ENCODE assay signal across 9 cellular contexts in the genomic region with DNA sequence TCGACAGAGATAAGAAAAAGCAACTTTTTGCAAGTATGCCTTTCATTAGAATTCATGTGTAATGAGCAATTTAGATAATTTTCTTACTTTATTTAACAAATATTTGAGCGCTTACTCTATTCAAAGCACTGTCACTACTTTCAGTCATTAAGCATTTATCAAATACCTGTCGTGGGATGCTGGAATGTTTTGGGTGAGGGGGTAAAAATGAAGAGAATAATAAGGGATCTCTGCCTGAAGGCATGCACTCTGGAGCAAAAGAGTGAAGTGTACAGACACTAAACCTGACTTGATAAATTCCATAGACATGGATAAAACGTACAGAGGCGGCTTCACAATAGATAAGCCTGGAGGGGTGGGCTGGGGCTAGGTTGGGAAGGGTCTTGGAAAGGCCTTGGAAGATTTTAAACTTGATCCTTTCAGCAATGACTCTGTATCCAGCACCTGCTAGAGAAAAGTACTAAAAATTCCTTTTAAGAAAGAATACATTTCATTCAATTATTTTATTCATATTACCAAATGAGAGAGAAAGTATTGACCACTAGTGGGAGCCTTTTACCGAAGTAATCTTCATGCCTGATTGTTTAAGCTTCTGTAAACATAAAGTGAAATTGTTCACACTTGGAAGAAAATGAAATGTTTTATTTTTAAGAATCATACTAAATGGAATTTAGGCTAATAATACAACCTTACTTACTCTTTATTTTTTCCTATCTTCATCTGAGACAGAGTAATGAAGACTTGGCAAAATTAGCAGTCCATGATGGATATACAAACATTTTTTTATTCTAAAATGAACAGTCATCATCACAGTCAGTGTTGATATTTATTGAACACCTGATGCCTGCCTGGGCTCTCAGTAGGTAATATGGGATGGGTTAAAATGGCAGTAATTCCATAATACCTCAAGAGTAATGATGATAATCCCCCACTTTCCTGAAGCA.
DNase-seq lines count a peak whose midpoint lies in the region; ATAC-seq, FAIRE-seq and TF ChIP-seq lines count a peak whose summit lies in the region.
"Had no signal": no experiment of that assay in that cellular context is flagged by ENCODE, and none has a peak within 500 bp of the region (broad histone marks: within the 10 kb centered on the region; RNA-seq: fewer than 3 reads in every experiment).

No MANE protein-coding gene starts in this region.

- H3K4me3 Mint-ChIP-seq in activated CD4-positive, alpha-beta memory T cell treated with anti-CD3 and anti-CD28 coated beads, Interleukin-2, amount 10 ng/mL, durations not matched to agents 7 days and 5 days: no peak overlapping the region

- peaks cover 2% of the 10 kb centered on the region for H3K4me1 Mint-ChIP-seq in activated CD4-positive, alpha-beta memory T cell treated with anti-CD3 and anti-CD28 coated beads, Interleukin-2, amount 10 ng/mL, durations not matched to agents 7 days and 5 days

- intact Hi-C loops in pancreas (cut with DNase I): loop anchor here in 1 of 3 donors (5.0 to 10.0 kb wide), 2 partner anchors 164 to 666 kb away; no protein-coding TSS in a partner anchor

- no peak overlapping the region for H3K27ac Mint-ChIP-seq in activated CD4-positive, alpha-beta memory T cell treated with anti-CD3 and anti-CD28 coated beads, Interleukin-2, amount 10 ng/mL, durations not matched to agents 7 days and 5 days

- peak in 3 of 4 donors; percentile 64 to 73 (median 69) for ATAC-seq in pancreas
- no peak for ATAC-seq in GM18868 (IDR thresholded peaks at IDR 0.05; ENCODE audit: unreplicated experiment)
- ATAC-seq in HG03521 (IDR thresholded peaks at IDR 0.05; ENCODE audit: unreplicated experiment): no peak

- H3K9me3 Mint-ChIP-seq in activated CD4-positive, alpha-beta memory T cell treated with anti-CD3 and anti-CD28 coated beads, Interleukin-2, amount 10 ng/mL, durations not matched to agents 7 days and 5 days: peaks cover 3% of the 10 kb centered on the region

- in situ Hi-C loops in GM13977 (cut with MboI; ENCODE audit: low pct_unique_long_range_greater_than_20kb, low sequenced_read_pairs, unreplicated experiment): loop anchor here (10.0 kb wide), 2 partner anchors 676 to 946 kb away; partner anchors contain the start of gene STAG1

- DNase-seq in AG09319 (ENCODE audit: extremely low read depth, low read depth): no peak
- peak; percentile 35 for DNase-seq in GM13977 (ENCODE audit: low spot score)
- DNase-seq in NCI-H82 (lab: John Stamatoyannopoulos, UW): peak; percentile 56
- peak; percentile 31 to 58 for DNase-seq in dermis microvascular lymphatic vessel endothelial cell (ENCODE audit: low read depth in 2 of 2)
- no peak for DNase-seq in pancreas
- no peak for DNase-seq in activated CD4-positive, alpha-beta memory T cell treated with anti-CD3 and anti-CD28 coated beads, Interleukin-2, amount 10 ng/mL, durations not matched to agents 7 days and 5 days

- 65 to 70% methylated on average over 6 of the region's 6 CpGs for WGBS in pancreas, 2 donors

- no peaks in the 10 kb centered on the region for H3K36me3 ChIP-seq in pancreas
- H3K36me3 ChIP-seq: HAP-1 had no signal

- FAIRE-seq in pancreas (lab: Jason Lieb, UNC): peak; percentile 86

- no peak overlapping the region for H3K27ac ChIP-seq in pancreas

- no peaks in the 10 kb centered on the region for H3K4me1 ChIP-seq in pancreas

- no peaks in the 10 kb centered on the region for H3K27me3 ChIP-seq in pancreas

- H3K36me3 Mint-ChIP-seq in activated CD4-positive, alpha-beta memory T cell treated with anti-CD3 and anti-CD28 coated beads, Interleukin-2, amount 10 ng/mL, durations not matched to agents 7 days and 5 days (ENCODE audit: low read depth): no peaks in the 10 kb centered on the region

- POLR2A ChIA-PET in activated CD4-positive, alpha-beta memory T cell treated with anti-CD3 and anti-CD28 coated beads, Interleukin-2, amount 10 ng/mL, durations not matched to agents 7 days and 5 days (lab: Charles Lee): interaction anchor here (1.5 to 1.7 kb wide), 2 partner anchors 673 to 935 kb away, joined by 4 to 5 read pairs; partner anchors contain the start of gene STAG1

- TF ChIP-seq CTCF in AG09319 (IDR thresholded peaks at IDR 0.05; ENCODE audit: low read depth, low read length) (peak; percentile 65), GM13977 (IDR thresholded peaks at IDR 0.05; ENCODE audit: extremely low read depth, insufficient read depth, missing control alignments) (peak; percentile 65), pancreas (IDR thresholded peaks at IDR 0.05) (peak; percentile 28 to 63 (median 43))

- CTCF ChIA-PET in activated CD4-positive, alpha-beta memory T cell treated with anti-CD3 and anti-CD28 coated beads, Interleukin-2, amount 10 ng/mL, durations not matched to agents 7 days and 5 days (lab: Charles Lee): interaction anchor here (0.7 to 6.4 kb wide), 5 partner anchors 12 to 1101 kb away, joined by 3 to 53 read pairs (median 4); partner anchors contain the start of gene STAG1

- H3K4me3 ChIP-seq in pancreas: no peak overlapping the region
- H3K4me3 ChIP-seq: HAP-1 had no signal

- H3K9me3 ChIP-seq in pancreas: no peaks in the 10 kb centered on the region

- H3K27me3 Mint-ChIP-seq in activated CD4-positive, alpha-beta memory T cell treated with anti-CD3 and anti-CD28 coated beads, Interleukin-2, amount 10 ng/mL, durations not matched to agents 7 days and 5 days: no peaks in the 10 kb centered on the region

Comparison
In these comparisons a context has a peak if more than half of its experiments do, and no peak if none do; other contexts are left out.
1. DNase-seq: peak in GM13977 (single experiment), NCI-H82 (single experiment) and dermis microvascular lymphatic vessel endothelial cell (2 of 2); none in AG09319 (single experiment), pancreas (0 of 6) and activated CD4-positive, alpha-beta memory T cell treated with anti-CD3 and anti-CD28 coated beads, Interleukin-2, amount 10 ng/mL, durations not matched to agents 7 days and 5 days (single experiment).
2. ATAC-seq: peak in pancreas (3 of 4); none in GM18868 (single experiment) and HG03521 (single experiment).
3. Peak in every context shown above with its lines, with median percentiles within 50 percentile points of each other: CTCF ChIP-seq.